ENCODE assay signal across 20 cellular contexts in genomic region chr10:31820794-31821369, GRCh38.
"Had no signal": no experiment of that assay in that cellular context is flagged by ENCODE, and none has a peak within 500 bp of the region (broad histone marks: within the 10 kb centered on the region; RNA-seq: fewer than 3 reads in every experiment).

No MANE protein-coding gene starts in this region.

- H3K27me3 ChIP-seq: cardiac muscle cell, testis, uterus had no signal

- H3K4me3 Mint-ChIP-seq: activated CD4-positive, alpha-beta memory T cell treated with anti-CD3 and anti-CD28 coated beads for 36 hours; activated CD8-positive, alpha-beta memory T cell treated with anti-CD3 and anti-CD28 coated beads, Interleukin-2, amount 10 ng/mL, durations not matched to agents 7 days and 5 days; activated naive CD4-positive, alpha-beta T cell treated with anti-CD3 and anti-CD28 coated beads, Interleukin-2, amount 10 ng/mL, durations not matched to agents 7 days and 5 days; nephron progenitor cell; stimulated activated naive B cell treated with anti-CD40 and anti-IgM and Interleukin-4, amounts not matched to agents 10 μg/mL and 1 μg/mL and 100 μg/mL, for 72 hours; T-helper 17 cell had no signal

- H3K9me3 Mint-ChIP-seq: activated CD4-positive, alpha-beta memory T cell treated with anti-CD3 and anti-CD28 coated beads for 36 hours; activated naive CD4-positive, alpha-beta T cell treated with anti-CD3 and anti-CD28 coated beads, Interleukin-2, amount 10 ng/mL, durations not matched to agents 7 days and 5 days; nephron progenitor cell; stimulated activated naive B cell treated with anti-CD40 and anti-IgM and Interleukin-4, amounts not matched to agents 10 μg/mL and 1 μg/mL and 100 μg/mL, for 72 hours had no signal

- H3K9me3 ChIP-seq: lower lobe of right lung, testis, uterus had no signal

- H3K4me1 Mint-ChIP-seq: activated CD8-positive, alpha-beta memory T cell treated with anti-CD3 and anti-CD28 coated beads, Interleukin-2, amount 10 ng/mL, durations not matched to agents 7 days and 5 days; activated naive CD4-positive, alpha-beta T cell treated with anti-CD3 and anti-CD28 coated beads, Interleukin-2, amount 10 ng/mL, durations not matched to agents 7 days and 5 days; nephron progenitor cell; stimulated activated naive B cell treated with anti-CD40 and anti-IgM and Interleukin-4, amounts not matched to agents 10 μg/mL and 1 μg/mL and 100 μg/mL, for 72 hours had no signal

- DNase-seq: activated CD4-positive, alpha-beta memory T cell treated with anti-CD3 and anti-CD28 coated beads for 36 hours; activated CD4-positive, alpha-beta T cell treated with anti-CD3 and anti-CD28 coated beads for 48 hours; activated CD8-positive, alpha-beta memory T cell treated with anti-CD3 and anti-CD28 coated beads, Interleukin-2, amount 10 ng/mL, durations not matched to agents 7 days and 5 days; activated effector memory CD4-positive, alpha-beta T cell treated with anti-CD3 and anti-CD28 coated beads, Interleukin-2, amount 50 U/mL, for 16 hours; activated naive CD4-positive, alpha-beta T cell treated with anti-CD3 and anti-CD28 coated beads, Interleukin-2, amount 10 ng/mL, durations not matched to agents 7 days and 5 days; activated T-cell treated with anti-CD3 and anti-CD28 coated beads for 4 hours; lower lobe of right lung; nephron progenitor cell; stimulated activated CD4-positive, alpha-beta T cell treated with anti-CD3 and anti-CD28 coated beads, Interleukin-2, amount 100 ng/mL, for 48 hours; stimulated activated CD8-positive, alpha-beta memory T cell treated with anti-CD3 and anti-CD28 coated beads, Interleukin-4, amount 100 ng/mL, for 48 hours; stimulated activated naive B cell treated with anti-CD40 and anti-IgM and Interleukin-4, amounts not matched to agents 10 μg/mL and 1 μg/mL and 100 μg/mL, for 72 hours; T-helper 17 cell; testis; trophoblast cell; uterus had no signal

- H3K27ac Mint-ChIP-seq: activated CD4-positive, alpha-beta memory T cell treated with anti-CD3 and anti-CD28 coated beads for 36 hours; activated CD8-positive, alpha-beta memory T cell treated with anti-CD3 and anti-CD28 coated beads, Interleukin-2, amount 10 ng/mL, durations not matched to agents 7 days and 5 days; activated naive CD4-positive, alpha-beta T cell treated with anti-CD3 and anti-CD28 coated beads, Interleukin-2, amount 10 ng/mL, durations not matched to agents 7 days and 5 days; nephron progenitor cell; stimulated activated naive B cell treated with anti-CD40 and anti-IgM and Interleukin-4, amounts not matched to agents 10 μg/mL and 1 μg/mL and 100 μg/mL, for 72 hours; T-helper 17 cell had no signal

- H3K4me3 ChIP-seq: cardiac muscle cell, lower lobe of right lung, testis, uterus had no signal

- H3K27ac ChIP-seq: cardiac muscle cell, epithelial cell of prostate, lower lobe of right lung, testis, uterus had no signal

- FAIRE-seq: keratinocyte had no signal

- H3K27me3 Mint-ChIP-seq: activated CD4-positive, alpha-beta memory T cell treated with anti-CD3 and anti-CD28 coated beads for 36 hours; activated CD8-positive, alpha-beta memory T cell treated with anti-CD3 and anti-CD28 coated beads, Interleukin-2, amount 10 ng/mL, durations not matched to agents 7 days and 5 days; activated naive CD4-positive, alpha-beta T cell treated with anti-CD3 and anti-CD28 coated beads, Interleukin-2, amount 10 ng/mL, durations not matched to agents 7 days and 5 days; stimulated activated naive B cell treated with anti-CD40 and anti-IgM and Interleukin-4, amounts not matched to agents 10 μg/mL and 1 μg/mL and 100 μg/mL, for 72 hours; T-helper 17 cell had no signal

- H3K4me1 ChIP-seq: lower lobe of right lung, testis, uterus had no signal

- H3K36me3 ChIP-seq: uterus had no signal

- ATAC-seq: activated CD8-positive, alpha-beta memory T cell treated with anti-CD3 and anti-CD28 coated beads, Interleukin-2, amount 10 ng/mL, durations not matched to agents 7 days and 5 days; left lobe of liver; lower lobe of right lung; sciatic nerve; stimulated activated naive B cell treated with anti-CD40 and anti-IgM and Interleukin-4, amounts not matched to agents 10 μg/mL and 1 μg/mL and 100 μg/mL, for 72 hours; T-helper 17 cell had no signal

- H3K36me3 Mint-ChIP-seq: activated CD8-positive, alpha-beta memory T cell treated with anti-CD3 and anti-CD28 coated beads, Interleukin-2, amount 10 ng/mL, durations not matched to agents 7 days and 5 days; activated naive CD4-positive, alpha-beta T cell treated with anti-CD3 and anti-CD28 coated beads, Interleukin-2, amount 10 ng/mL, durations not matched to agents 7 days and 5 days had no signal
